Comparison of ENCODE assay signal across 19 cellular contexts in the genomic region with DNA sequence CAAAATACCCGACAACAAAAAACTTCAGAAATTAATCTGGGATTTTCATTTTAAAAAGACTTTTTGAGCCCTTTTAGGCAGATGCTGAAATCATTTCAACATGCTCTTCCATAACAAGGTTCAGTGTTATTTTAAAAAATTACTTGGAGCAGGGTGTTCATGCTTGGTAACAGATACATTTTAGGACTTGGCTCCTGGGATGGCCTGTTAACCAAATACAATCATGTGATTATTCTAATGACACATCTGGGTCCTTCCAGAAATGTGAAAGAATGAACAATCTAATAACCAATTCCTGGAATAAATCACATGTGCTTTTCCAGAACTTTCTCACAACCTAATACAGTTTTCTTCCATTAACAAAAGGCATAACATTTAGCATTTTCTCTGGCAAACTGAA.
DNase-seq lines count a peak whose midpoint lies in the region; ATAC-seq, FAIRE-seq and TF ChIP-seq lines count a peak whose summit lies in the region.
"Had no signal": no experiment of that assay in that cellular context is flagged by ENCODE, and none has a peak within 500 bp of the region (broad histone marks: within the 10 kb centered on the region; RNA-seq: fewer than 3 reads in every experiment).

No MANE protein-coding gene starts in this region.

- no peak for FAIRE-seq in GM12892 (lab: Jason Lieb, UNC)
- FAIRE-seq: endometrium, GM12878, H1, keratinocyte, pancreas had no signal

- H3K27ac ChIP-seq in psoas muscle: peak overlapping the region; percentile 23
- H3K27ac ChIP-seq: adrenal gland, pancreas had no signal

- intact Hi-C loops in left cardiac atrium (cut with DNase I): no loop called here
- intact Hi-C loops in psoas muscle (cut with DNase I): no loop called here

- 8 to 24% (median 18%) methylated on average over 1 of the region's 1 CpG for WGBS in psoas muscle, 3 donors

- H3K4me1 Mint-ChIP-seq in stimulated activated naive CD8-positive, alpha-beta T cell treated with anti-CD3 and anti-CD28 coated beads, Interleukin-15, amount 100 ng/mL, for 72 hours: peaks cover 31% of the 10 kb centered on the region

- TF ChIP-seq CTCF in psoas muscle (IDR thresholded peaks at IDR 0.05): no peak

- peaks cover 0 to 6% (median 2%) of the 10 kb centered on the region in 3 donors for H3K27me3 ChIP-seq in psoas muscle (ENCODE audit: insufficient read depth in 3 of 3, low read length in 2 of 3)

- DNase-seq in stimulated activated naive CD8-positive, alpha-beta T cell treated with anti-CD3 and anti-CD28 coated beads, Interleukin-15, amount 100 ng/mL, for 72 hours: no peak
- no peak for DNase-seq in stimulated activated naive CD8-positive, alpha-beta T cell treated with anti-CD3 and anti-CD28 coated beads, Interleukin-15, Interleukin-2, amounts not matched to agents 100 U/mL and 50 U/mL, for 24 hours
- DNase-seq in left cardiac atrium (no peak), psoas muscle (no peak), hepatic stellate cell (ENCODE audit: low spot score) (no peak), GM12892 (ENCODE audit: insufficient read length) (no peak), NCI-H1436 (lab: John Stamatoyannopoulos, UW) (no peak), NCI-H2171 (lab: John Stamatoyannopoulos, UW) (no peak)
- DNase-seq: glutamatergic neuron, KG1, NCI-H1092 treated with DMSO at 0.1 percent for 48 hours, NCI-H748 treated with DMSO at 0.1 percent for 48 hours, SW 1271 had no signal

- H3K36me3 ChIP-seq in psoas muscle (ENCODE audit: insufficient read depth in 1 of 2, low read depth in 1 of 2): no peaks in the 10 kb centered on the region
- H3K36me3 ChIP-seq: adrenal gland, pancreas had no signal

- peaks cover 20 to 29% of the 10 kb centered on the region in 2 donors for H3K9me3 Mint-ChIP-seq in stimulated activated naive CD8-positive, alpha-beta T cell treated with anti-CD3 and anti-CD28 coated beads, Interleukin-15, amount 100 ng/mL, for 72 hours

- no peak for TF ChIP-seq POLR2A in GM12892 (IDR thresholded peaks at IDR 0.05; ENCODE audit: low read depth, low read length)

- H3K9me3 ChIP-seq in psoas muscle: peaks cover 14% of the 10 kb centered on the region
- H3K9me3 ChIP-seq: adrenal gland, pancreas had no signal

- H3K27me3 Mint-ChIP-seq in stimulated activated naive CD8-positive, alpha-beta T cell treated with anti-CD3 and anti-CD28 coated beads, Interleukin-15, amount 100 ng/mL, for 72 hours: peaks cover 10% of the 10 kb centered on the region

- no peak overlapping the region for H3K27ac Mint-ChIP-seq in stimulated activated naive CD8-positive, alpha-beta T cell treated with anti-CD3 and anti-CD28 coated beads, Interleukin-15, amount 100 ng/mL, for 72 hours

- H3K4me3 Mint-ChIP-seq in stimulated activated naive CD8-positive, alpha-beta T cell treated with anti-CD3 and anti-CD28 coated beads, Interleukin-15, amount 100 ng/mL, for 72 hours: peak overlapping the region; percentile 35 to 66

- H3K4me3 ChIP-seq in psoas muscle: no peak overlapping the region
- H3K4me3 ChIP-seq: adrenal gland, GM12878, pancreas had no signal

- no peaks in the 10 kb centered on the region for H3K4me1 ChIP-seq in psoas muscle
- H3K4me1 ChIP-seq: adrenal gland, pancreas had no signal

- ATAC-seq in stimulated activated naive CD8-positive, alpha-beta T cell treated with anti-CD3 and anti-CD28 coated beads, Interleukin-15, amount 100 ng/mL, for 72 hours: no peak
- ATAC-seq in stimulated activated naive CD8-positive, alpha-beta T cell treated with anti-CD3 and anti-CD28 coated beads, Interleukin-15, Interleukin-2, amounts not matched to agents 100 U/mL and 50 U/mL, for 24 hours: no peak
- ATAC-seq in left cardiac atrium (peak; percentile 56 to 59), psoas muscle (peak in 3 of 4 donors; percentile 23 to 51 (median 40))
- ATAC-seq: GM12878 had no signal

Comparison
In these comparisons a context has a peak if more than half of its experiments do, and no peak if none do; other contexts are left out.
1. ATAC-seq: peak in left cardiac atrium (2 of 2) and psoas muscle (3 of 4); none in stimulated activated naive CD8-positive, alpha-beta T cell treated with anti-CD3 and anti-CD28 coated beads, Interleukin-15, amount 100 ng/mL, for 72 hours (single experiment) and stimulated activated naive CD8-positive, alpha-beta T cell treated with anti-CD3 and anti-CD28 coated beads, Interleukin-15, Interleukin-2, amounts not matched to agents 100 U/mL and 50 U/mL, for 24 hours (single experiment).